Comparison of ENCODE assay signal across 1 cellular context in the genomic region with DNA sequence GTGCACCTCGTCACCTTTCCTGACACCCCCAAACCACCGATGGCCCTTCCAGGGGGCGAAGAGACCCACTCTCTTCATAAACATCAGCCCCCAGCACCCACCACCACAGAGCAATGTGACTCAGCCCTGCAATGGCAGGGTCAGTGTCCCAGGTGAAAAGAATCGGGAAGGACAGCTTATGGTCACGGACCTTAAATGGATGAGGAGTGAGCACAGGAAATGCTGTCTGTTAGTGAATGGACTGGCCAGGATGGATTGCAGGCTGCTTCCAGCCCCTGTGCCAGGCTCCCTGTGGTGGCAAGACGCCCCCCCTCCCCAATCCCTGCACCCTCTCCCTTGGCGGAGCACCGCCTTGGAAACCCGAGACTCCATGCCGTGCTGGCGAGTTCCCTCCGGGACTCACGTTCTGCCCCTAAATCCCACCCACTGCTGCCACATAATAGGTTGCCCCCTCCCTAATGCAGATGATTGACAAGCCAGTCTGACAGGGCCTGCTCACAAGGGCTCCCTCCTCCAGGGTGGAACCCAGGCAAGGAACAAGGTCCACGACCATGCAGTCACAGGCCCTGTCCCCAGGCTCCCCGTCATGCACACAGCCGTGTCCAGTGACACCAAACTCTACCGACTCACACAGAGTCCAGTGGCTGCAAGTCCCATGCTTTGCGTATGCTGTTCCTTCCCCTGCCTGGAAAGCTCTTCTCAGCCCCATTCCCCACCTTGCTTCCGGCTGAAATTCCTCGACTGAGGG.
TF ChIP-seq lines count a peak whose summit lies in the region.

No MANE protein-coding gene starts in this region.

TF ChIP-seq in HepG2, 621 proteins besides CTCF, POLR2A, EP300 and RAD21 (continued from another document and continues in another):
- TF ChIP-seq HBP1 (CRISPR knock-in tag; IDR thresholded peaks at IDR 0.05; ENCODE audit: low read depth) = no peak
- TF ChIP-seq GTF3A (CRISPR knock-in tag; conservative IDR thresholded peaks at IDR 0.05) = no peak
- TF ChIP-seq ERF (CRISPR knock-in tag; IDR thresholded peaks at IDR 0.05) = no peak; the same call in 1 of the 2 replicates
- TF ChIP-seq TAF1 (CRISPR knock-in tag; IDR thresholded peaks at IDR 0.05) = peak; percentile 45; the same call in 1 of the 2 replicates
- TF ChIP-seq YEATS2 (CRISPR knock-in tag; IDR thresholded peaks at IDR 0.05; ENCODE audit: borderline replicate concordance) = no peak
- no peak for TF ChIP-seq LRRFIP1 (CRISPR knock-in tag; conservative IDR thresholded peaks at IDR 0.05)
- TF ChIP-seq ZNF839 (CRISPR knock-in tag; IDR thresholded peaks at IDR 0.05; ENCODE audit: borderline replicate concordance) = no peak
- peak; percentile 70 for TF ChIP-seq CREB1 (IDR thresholded peaks at IDR 0.05)
- no peak for TF ChIP-seq CREB1 (CRISPR knock-in tag; IDR thresholded peaks at IDR 0.05)
- TF ChIP-seq ZNF674 (CRISPR knock-in tag; IDR thresholded peaks at IDR 0.05; ENCODE audit: low read depth) = no peak
- TF ChIP-seq, protein P1, sequence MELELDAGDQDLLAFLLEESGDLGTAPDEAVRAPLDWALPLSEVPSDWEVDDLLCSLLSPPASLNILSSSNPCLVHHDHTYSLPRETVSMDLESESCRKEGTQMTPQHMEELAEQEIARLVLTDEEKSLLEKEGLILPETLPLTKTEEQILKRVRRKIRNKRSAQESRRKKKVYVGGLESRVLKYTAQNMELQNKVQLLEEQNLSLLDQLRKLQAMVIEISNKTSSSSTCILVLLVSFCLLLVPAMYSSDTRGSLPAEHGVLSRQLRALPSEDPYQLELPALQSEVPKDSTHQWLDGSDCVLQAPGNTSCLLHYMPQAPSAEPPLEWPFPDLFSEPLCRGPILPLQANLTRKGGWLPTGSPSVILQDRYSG (CRISPR knock-in tag; IDR thresholded peaks at IDR 0.05) = no peak
- TF ChIP-seq SP5 (CRISPR knock-in tag; IDR thresholded peaks at IDR 0.05; ENCODE audit: borderline replicate concordance, low read depth) = peak; percentile 65; the same call in 1 of the 2 replicates
- TF ChIP-seq CHD4 (IDR thresholded peaks at IDR 0.05; ENCODE audit: borderline replicate concordance, low read length) = no peak
- peak; percentile 31; the same call in 1 of the 2 replicates for TF ChIP-seq ZIK1 (CRISPR knock-in tag; IDR thresholded peaks at IDR 0.05; ENCODE audit: borderline replicate concordance, low read depth)
- no peak for TF ChIP-seq IRF2 (CRISPR knock-in tag; IDR thresholded peaks at IDR 0.05)
- no peak for TF ChIP-seq FOXO1 (CRISPR knock-in tag; IDR thresholded peaks at IDR 0.05)
- no peak for TF ChIP-seq MTF2 (CRISPR knock-in tag; IDR thresholded peaks at IDR 0.05; ENCODE audit: borderline replicate concordance)
- TF ChIP-seq MAFF (IDR thresholded peaks at IDR 0.05; ENCODE audit: low read depth, low read length) = no peak
- TF ChIP-seq CHD2 (IDR thresholded peaks at IDR 0.05; ENCODE audit: low read depth, low read length) = no peak
- no peak; the same call in 1 of the 2 replicates for TF ChIP-seq ZMYM4 (CRISPR knock-in tag; IDR thresholded peaks at IDR 0.05)
- no peak for TF ChIP-seq ZKSCAN5 (CRISPR knock-in tag; IDR thresholded peaks at IDR 0.05)
- TF ChIP-seq FOXJ3 (CRISPR knock-in tag; IDR thresholded peaks at IDR 0.05; ENCODE audit: borderline replicate concordance) = no peak
- TF ChIP-seq, protein P2, sequence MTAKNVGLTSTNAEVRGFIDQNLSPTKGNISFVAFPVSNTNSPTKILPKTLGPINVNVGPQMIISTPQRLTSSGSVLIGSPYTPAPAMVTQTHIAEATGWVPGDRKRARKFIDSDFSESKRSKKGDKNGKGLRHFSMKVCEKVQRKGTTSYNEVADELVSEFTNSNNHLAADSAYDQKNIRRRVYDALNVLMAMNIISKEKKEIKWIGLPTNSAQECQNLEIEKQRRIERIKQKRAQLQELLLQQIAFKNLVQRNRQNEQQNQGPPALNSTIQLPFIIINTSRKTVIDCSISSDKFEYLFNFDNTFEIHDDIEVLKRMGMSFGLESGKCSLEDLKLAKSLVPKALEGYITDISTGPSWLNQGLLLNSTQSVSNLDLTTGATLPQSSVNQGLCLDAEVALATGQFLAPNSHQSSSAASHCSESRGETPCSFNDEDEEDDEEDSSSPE (CRISPR knock-in tag; IDR thresholded peaks at IDR 0.05) = peak; percentile 40; the same call in 1 of the 2 replicates
- no peak for TF ChIP-seq ZNF276 (CRISPR knock-in tag; IDR thresholded peaks at IDR 0.05; ENCODE audit: low read depth)
- TF ChIP-seq ZMAT3 (CRISPR knock-in tag; conservative IDR thresholded peaks at IDR 0.05) = peak; percentile 77; the same call in 1 of the 2 replicates
- TF ChIP-seq ZNF792 (CRISPR knock-in tag; IDR thresholded peaks at IDR 0.05) = no peak
- no peak for TF ChIP-seq ZKSCAN1 (IDR thresholded peaks at IDR 0.05; ENCODE audit: low read length)
- TF ChIP-seq, protein P3, sequence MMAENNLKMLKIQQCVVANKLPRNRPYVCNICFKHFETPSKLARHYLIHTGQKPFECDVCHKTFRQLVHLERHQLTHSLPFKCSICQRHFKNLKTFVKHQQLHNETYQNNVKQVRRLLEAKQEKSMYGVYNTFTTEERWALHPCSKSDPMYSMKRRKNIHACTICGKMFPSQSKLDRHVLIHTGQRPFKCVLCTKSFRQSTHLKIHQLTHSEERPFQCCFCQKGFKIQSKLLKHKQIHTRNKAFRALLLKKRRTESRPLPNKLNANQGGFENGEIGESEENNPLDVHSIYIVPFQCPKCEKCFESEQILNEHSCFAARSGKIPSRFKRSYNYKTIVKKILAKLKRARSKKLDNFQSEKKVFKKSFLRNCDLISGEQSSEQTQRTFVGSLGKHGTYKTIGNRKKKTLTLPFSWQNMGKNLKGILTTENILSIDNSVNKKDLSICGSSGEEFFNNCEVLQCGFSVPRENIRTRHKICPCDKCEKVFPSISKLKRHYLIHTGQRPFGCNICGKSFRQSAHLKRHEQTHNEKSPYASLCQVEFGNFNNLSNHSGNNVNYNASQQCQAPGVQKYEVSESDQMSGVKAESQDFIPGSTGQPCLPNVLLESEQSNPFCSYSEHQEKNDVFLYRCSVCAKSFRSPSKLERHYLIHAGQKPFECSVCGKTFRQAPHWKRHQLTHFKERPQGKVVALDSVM (CRISPR knock-in tag; IDR thresholded peaks at IDR 0.05) = no peak
- TF ChIP-seq, protein P4, sequence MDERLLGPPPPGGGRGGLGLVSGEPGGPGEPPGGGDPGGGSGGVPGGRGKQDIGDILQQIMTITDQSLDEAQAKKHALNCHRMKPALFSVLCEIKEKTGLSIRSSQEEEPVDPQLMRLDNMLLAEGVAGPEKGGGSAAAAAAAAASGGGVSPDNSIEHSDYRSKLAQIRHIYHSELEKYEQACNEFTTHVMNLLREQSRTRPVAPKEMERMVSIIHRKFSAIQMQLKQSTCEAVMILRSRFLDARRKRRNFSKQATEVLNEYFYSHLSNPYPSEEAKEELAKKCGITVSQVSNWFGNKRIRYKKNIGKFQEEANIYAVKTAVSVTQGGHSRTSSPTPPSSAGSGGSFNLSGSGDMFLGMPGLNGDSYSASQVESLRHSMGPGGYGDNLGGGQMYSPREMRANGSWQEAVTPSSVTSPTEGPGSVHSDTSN (CRISPR knock-in tag; IDR thresholded peaks at IDR 0.05) = peak; percentile 95
- no peak for TF ChIP-seq NFE2L2 (IDR thresholded peaks at IDR 0.05; ENCODE audit: low read length)
- 0 out of 2 replicates have a peak, but pooled peaks have one; percentile 25 for TF ChIP-seq ZNF879 (CRISPR knock-in tag; IDR thresholded peaks at IDR 0.05)
- TF ChIP-seq ZNF816 (CRISPR knock-in tag; IDR thresholded peaks at IDR 0.05; ENCODE audit: borderline replicate concordance) = no peak
- no peak for TF ChIP-seq ASH2L (IDR thresholded peaks at IDR 0.05; ENCODE audit: insufficient read length, low read depth, low read length)
- TF ChIP-seq ZNF510 (CRISPR knock-in tag; IDR thresholded peaks at IDR 0.05; ENCODE audit: low read depth) = no peak
- TF ChIP-seq, protein P5, sequence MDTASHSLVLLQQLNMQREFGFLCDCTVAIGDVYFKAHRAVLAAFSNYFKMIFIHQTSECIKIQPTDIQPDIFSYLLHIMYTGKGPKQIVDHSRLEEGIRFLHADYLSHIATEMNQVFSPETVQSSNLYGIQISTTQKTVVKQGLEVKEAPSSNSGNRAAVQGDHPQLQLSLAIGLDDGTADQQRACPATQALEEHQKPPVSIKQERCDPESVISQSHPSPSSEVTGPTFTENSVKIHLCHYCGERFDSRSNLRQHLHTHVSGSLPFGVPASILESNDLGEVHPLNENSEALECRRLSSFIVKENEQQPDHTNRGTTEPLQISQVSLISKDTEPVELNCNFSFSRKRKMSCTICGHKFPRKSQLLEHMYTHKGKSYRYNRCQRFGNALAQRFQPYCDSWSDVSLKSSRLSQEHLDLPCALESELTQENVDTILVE (CRISPR knock-in tag; IDR thresholded peaks at IDR 0.05) = no peak
- TF ChIP-seq KMT2A (CRISPR knock-in tag; IDR thresholded peaks at IDR 0.05) = no peak
- no peak for TF ChIP-seq KDM4B (CRISPR knock-in tag; IDR thresholded peaks at IDR 0.05)
- TF ChIP-seq ZNF883 (CRISPR knock-in tag; IDR thresholded peaks at IDR 0.05; ENCODE audit: not compliant biosample characterization) = no peak
- TF ChIP-seq NCOA5 (CRISPR knock-in tag; IDR thresholded peaks at IDR 0.05) = no peak
- TF ChIP-seq ATF4 (CRISPR knock-in tag; IDR thresholded peaks at IDR 0.05) = no peak
- peak; percentile 37 for TF ChIP-seq ZNF574 (CRISPR knock-in tag; IDR thresholded peaks at IDR 0.05)
- no peak for TF ChIP-seq PAX8 (CRISPR knock-in tag; IDR thresholded peaks at IDR 0.05; ENCODE audit: borderline replicate concordance)
- no peak for TF ChIP-seq ZNF251 (CRISPR knock-in tag; IDR thresholded peaks at IDR 0.05)
- no peak for TF ChIP-seq MXD3 (CRISPR knock-in tag; IDR thresholded peaks at IDR 0.05)
- TF ChIP-seq ZNF264 (CRISPR knock-in tag; IDR thresholded peaks at IDR 0.05) = peak; percentile 71; the same call in 1 of the 2 replicates
- peak; percentile 41 for TF ChIP-seq CBX1 (IDR thresholded peaks at IDR 0.05; ENCODE audit: low read depth)
- no peak for TF ChIP-seq TARDBP (CRISPR knock-in tag; IDR thresholded peaks at IDR 0.05)
